Comparison of ENCODE assay signal across 8 cellular contexts in genomic region chr2:98761267-98761781, GRCh38. TPM values are rescaled to one million over a fixed set of nuclear protein-coding genes. Genes with fewer than 3 reads are reported as not detected.
A peak's percentile ranks its signal among the peaks of the same experiment; 100 is the strongest.
DNase-seq lines count a peak whose midpoint lies in the region; ATAC-seq, FAIRE-seq and TF ChIP-seq lines count a peak whose summit lies in the region.
"Had no signal": no experiment of that assay in that cellular context is flagged by ENCODE, and none has a peak within 500 bp of the region (broad histone marks: within the 10 kb centered on the region; RNA-seq: fewer than 3 reads in every experiment).

No MANE protein-coding gene starts in this region.

- FAIRE-seq in HepG2 (lab: Jason Lieb, UNC): peak; percentile 30

- peaks cover 0 to 5% of the 10 kb centered on the region in 2 experiments; a peak in 2 of 5 replicates for H3K27me3 ChIP-seq in HepG2 (ENCODE audit: control insufficient read depth in 1 of 2, insufficient read depth in 2 of 2, low read length in 2 of 2)

- H3K9me3 Mint-ChIP-seq in stimulated activated naive CD8-positive, alpha-beta T cell treated with anti-CD3 and anti-CD28 coated beads, Interleukin-15, amount 100 ng/mL, for 72 hours: no peaks in the 10 kb centered on the region

- no peaks in the 10 kb centered on the region for H3K36me3 ChIP-seq in HepG2 (replicated peaks in 1 of 2; ENCODE audit: control insufficient read depth in 1 of 2, insufficient read depth in 2 of 2, low read length in 2 of 2)

- 34% methylated on average over 9 of the region's 9 CpGs for WGBS in HepG2 (ENCODE audit: low lambda C conversion rate)

- H3K36me3 Mint-ChIP-seq in T-helper 17 cell (ENCODE audit: low read depth): no peaks in the 10 kb centered on the region

- no peak for TF ChIP-seq EP300 in HepG2 (IDR thresholded peaks at IDR 0.05; ENCODE audit: low read depth in 2 of 2, low read length in 2 of 2)
- no peak for TF ChIP-seq EP300 in HepG2 (CRISPR knock-in tag; IDR thresholded peaks at IDR 0.05; ENCODE audit: borderline replicate concordance)

- ATAC-seq in T-helper 17 cell: peak; percentile 28
- ATAC-seq in HepG2: peak; percentile 85
- ATAC-seq in stimulated activated naive CD8-positive, alpha-beta T cell treated with anti-CD3 and anti-CD28 coated beads, Interleukin-15, amount 100 ng/mL, for 72 hours: peak; percentile 74

- POLR2A ChIA-PET in HepG2 (lab: Yijun Ruan, JAX): interaction anchor here (0.9 kb wide), 1 partner anchor 34 kb away, joined by 3 read pairs; no protein-coding TSS in a partner anchor

- CTCF ChIA-PET in HepG2 (lab: Yijun Ruan, JAX; ENCODE audit: low intra/inter-chr PET ratio, low total read pairs): no interaction called here

- TF ChIP-seq CTCF in HepG2 (CRISPR knock-in tag; IDR thresholded peaks at IDR 0.05): no peak

- H4K20me1 ChIP-seq in HepG2 (ENCODE audit: insufficient read depth, low read length): no peaks in the 10 kb centered on the region

- TF ChIP-seq POLR2A in HepG2 (IDR thresholded peaks at IDR 0.05; ENCODE audit: insufficient read depth in 1 of 2, low read depth in 2 of 2, low read length in 2 of 2): no peak

- TF ChIP-seq RAD21 in HepG2 (CRISPR knock-in tag; IDR thresholded peaks at IDR 0.05): no peak

- no peaks in the 10 kb centered on the region for H3K79me2 ChIP-seq in HepG2 (ENCODE audit: insufficient read depth, low read length)

- no TSS peak for BruUV-seq in HepG2 (replicated peaks; lab: Mats Ljungman, UMichigan)

- in situ Hi-C loops in HepG2 (cut with HindIII; ENCODE audit: extremely low pct_ligation_motif_present, low pct_unique_long_range_greater_than_20kb): no loop called here

- H2AFZ ChIP-seq in HepG2 (ENCODE audit: low read length): no peak overlapping the region

- intact Hi-C loops in HepG2 (cut with micrococcal nuclease; ENCODE audit: unreplicated experiment): no loop called here

- DNase-seq in T-helper 17 cell: peak in 2 of 3 donors; percentile 22 to 31
- peak; percentile 65 for DNase-seq in activated T-helper 9 cell treated with anti-CD3 and anti-CD28 coated beads, Interleukin-2, amount 50 U/mL, for 16 hours (ENCODE audit: low read depth)
- peak; percentile 33 for DNase-seq in HepG2 (ENCODE audit: low spot score)
- DNase-seq in stimulated activated naive CD8-positive, alpha-beta T cell treated with anti-CD3 and anti-CD28 coated beads, Interleukin-15, amount 100 ng/mL, for 72 hours: peak; percentile 41 to 59
- DNase-seq in NCI-H146 treated with DMSO at 0.1 percent for 48 hours (lab: John Stamatoyannopoulos, UW; ENCODE audit: unreplicated experiment): no peak
- no peak for DNase-seq in SK-N-DZ (ENCODE audit: low spot score)
- no peak for DNase-seq in D341Med (ENCODE audit: low spot score)
- DNase-seq: NCI-H1436 treated with DMSO at 0.1 percent for 48 hours had no signal

- peaks cover 60% of the 10 kb centered on the region for H3K4me1 Mint-ChIP-seq in T-helper 17 cell
- peaks cover 81% of the 10 kb centered on the region for H3K4me1 Mint-ChIP-seq in stimulated activated naive CD8-positive, alpha-beta T cell treated with anti-CD3 and anti-CD28 coated beads, Interleukin-15, amount 100 ng/mL, for 72 hours

- no peak overlapping the region for H3K4me3 ChIP-seq in HepG2 (replicated peaks in 1 of 3; ENCODE audit: insufficient read depth in 1 of 3, low read depth in 2 of 3, low read length in 3 of 3)

- no peaks in the 10 kb centered on the region for H3K9me3 ChIP-seq in T-helper 17 cell (ENCODE audit: control insufficient read depth, low read length, poor library complexity, severe bottlenecking)
- no peaks in the 10 kb centered on the region for H3K9me3 ChIP-seq in HepG2 (ENCODE audit: low read length)

- peak overlapping the region; percentile 99 for H3K27ac Mint-ChIP-seq in T-helper 17 cell
- peak overlapping the region in 1 of 2 donors; percentile 55 for H3K27ac Mint-ChIP-seq in stimulated activated naive CD8-positive, alpha-beta T cell treated with anti-CD3 and anti-CD28 coated beads, Interleukin-15, amount 100 ng/mL, for 72 hours

- no peaks in the 10 kb centered on the region for H3K27me3 Mint-ChIP-seq in T-helper 17 cell
- no peaks in the 10 kb centered on the region for H3K27me3 Mint-ChIP-seq in stimulated activated naive CD8-positive, alpha-beta T cell treated with anti-CD3 and anti-CD28 coated beads, Interleukin-15, amount 100 ng/mL, for 72 hours

- peak overlapping the region; percentile 81 for H3K4me3 Mint-ChIP-seq in T-helper 17 cell
- H3K4me3 Mint-ChIP-seq in stimulated activated naive CD8-positive, alpha-beta T cell treated with anti-CD3 and anti-CD28 coated beads, Interleukin-15, amount 100 ng/mL, for 72 hours: peak overlapping the region; percentile 51 to 57

- no peak overlapping the region for H3K9ac ChIP-seq in HepG2 (ENCODE audit: insufficient read depth, low read depth, low read length)

- H3K4me1 ChIP-seq in HepG2 (ENCODE audit: insufficient read depth, low read length): peaks cover 26% of the 10 kb centered on the region

- peak overlapping the region; percentile 27 for H3K4me2 ChIP-seq in HepG2 (ENCODE audit: low read depth, low read length)

- no peak overlapping the region for H3K27ac ChIP-seq in HepG2 (ENCODE audit: extremely low read length, insufficient read depth, low read length)

TF ChIP-seq in HepG2, 621 proteins besides CTCF, POLR2A, EP300 and RAD21 (continues in another document):
- TF ChIP-seq PRPF4 (IDR thresholded peaks at IDR 0.05; ENCODE audit: low read depth, low read length, poor library complexity, severe bottlenecking) (peak; percentile 18), ZNF121 (CRISPR knock-in tag; IDR thresholded peaks at IDR 0.05) (no peak), MAFK (conservative IDR thresholded peaks at IDR 0.05 in 1 of 2, IDR thresholded peaks at IDR 0.05 in 1 of 2; ENCODE audit: low read length in 2 of 2) (peak; percentile 11 to 53; a peak in 2 of 4 replicates), ZNF367 (CRISPR knock-in tag; IDR thresholded peaks at IDR 0.05; ENCODE audit: borderline replicate concordance) (no peak), MAFF (IDR thresholded peaks at IDR 0.05; ENCODE audit: low read depth, low read length) (peak; percentile 52), ZNF687 (CRISPR knock-in tag; IDR thresholded peaks at IDR 0.05) (peak; percentile 25; the same call in 1 of the 2 replicates)

RNA-seq across cellular contexts. Expression of gene MGAT4A, which starts 30.4 kb away (rescaled TPM):
- 100 to 1,000 TPM; 187 to 205 TPM for total RNA-seq in T-helper 17 cell
- 90.9 and 97.6 TPM in 2 replicates for total RNA-seq in HepG2 (2016; rRNA removed; fragmentation: Illumina TruSeq; extraction: Trizol)
- 50.4 and 51.6 TPM in 2 replicates for total RNA-seq in HepG2 (2016; cell fraction: cytosol; rRNA removed; fragmentation: Illumina TruSeq; extraction: Trizol; ENCODE audit: low read depth)
- total RNA-seq in HepG2 (2016; cell fraction: insoluble cytoplasmic fraction; rRNA removed; fragmentation: Illumina TruSeq; extraction: Trizol): 92.4 and 95.8 TPM in 2 replicates
- 77.5 and 91.0 TPM in 2 replicates for total RNA-seq in HepG2 (2016; cell fraction: membrane; rRNA removed; fragmentation: Illumina TruSeq; extraction: Trizol)
- 116 and 118 TPM in 2 replicates for total RNA-seq in HepG2 (2016; cell fraction: nucleus; rRNA removed; fragmentation: Illumina TruSeq; extraction: Trizol)
- 38.4 and 47.2 TPM in 2 replicates for polyA plus RNA-seq in HepG2 (2011; rRNA removed)
- polyA plus RNA-seq in HepG2 (2011; cell fraction: cytosol; rRNA removed): 18.0 and 30.5 TPM in 2 replicates
- polyA plus RNA-seq in HepG2 (2011; cell fraction: nucleus; rRNA removed): 26.7 and 31.3 TPM in 2 replicates
- polyA plus RNA-seq in HepG2 (2012): 57.2 and 70.3 TPM in 2 replicates
- 40.5 and 43.0 TPM in 2 replicates for polyA plus RNA-seq in HepG2 (2016; cell fraction: cytosol; fragmentation: Illumina TruSeq; extraction: Trizol; ENCODE audit: low read depth)
- 43.1 and 44.6 TPM in 2 replicates for polyA plus RNA-seq in HepG2 (2016; cell fraction: insoluble cytoplasmic fraction; fragmentation: Illumina TruSeq; extraction: Trizol; ENCODE audit: low read depth)
- 40.4 and 43.5 TPM in 2 replicates for polyA plus RNA-seq in HepG2 (2016; cell fraction: membrane; fragmentation: Illumina TruSeq; extraction: Trizol; ENCODE audit: low read depth)
- 58.4 and 61.2 TPM in 2 replicates for polyA plus RNA-seq in HepG2 (2016; cell fraction: nucleus; fragmentation: Illumina TruSeq; extraction: Trizol; ENCODE audit: insufficient read depth, low read depth)
- polyA minus RNA-seq in HepG2 (2011; rRNA and poly(A)+ RNA removed; ENCODE audit: low replicate concordance): 0.05 and 64.4 TPM in 2 replicates
- 52.3 and 65.5 TPM in 2 replicates for polyA minus RNA-seq in HepG2 (2011; cell fraction: cytosol; rRNA and poly(A)+ RNA removed)
- 154 and 209 TPM in 2 replicates for polyA minus RNA-seq in HepG2 (2011; cell fraction: nucleus; rRNA and poly(A)+ RNA removed)
- polyA plus RNA-seq in SK-N-DZ (2014; cell fraction: cytosol; rRNA removed): 7.7 and 18.2 TPM in 2 replicates
- polyA plus RNA-seq in SK-N-DZ (2014; cell fraction: nucleus; rRNA removed): 9.6 and 16.7 TPM in 2 replicates

Comparison
In these comparisons a context has a peak if more than half of its experiments do, and no peak if none do; other contexts are left out.
1. ATAC-seq: peak in every context shown above with its lines; median percentile 85 in HepG2; 74 in stimulated activated naive CD8-positive, alpha-beta T cell treated with anti-CD3 and anti-CD28 coated beads, Interleukin-15, amount 100 ng/mL, for 72 hours; 28 in T-helper 17 cell.
2. DNase-seq: peak in T-helper 17 cell (2 of 3), activated T-helper 9 cell treated with anti-CD3 and anti-CD28 coated beads, Interleukin-2, amount 50 U/mL, for 16 hours (single experiment), HepG2 (single experiment) and stimulated activated naive CD8-positive, alpha-beta T cell treated with anti-CD3 and anti-CD28 coated beads, Interleukin-15, amount 100 ng/mL, for 72 hours (2 of 2); none in NCI-H146 treated with DMSO at 0.1 percent for 48 hours (single experiment), SK-N-DZ (single experiment) and D341Med (single experiment).